In the genomic region with DNA sequence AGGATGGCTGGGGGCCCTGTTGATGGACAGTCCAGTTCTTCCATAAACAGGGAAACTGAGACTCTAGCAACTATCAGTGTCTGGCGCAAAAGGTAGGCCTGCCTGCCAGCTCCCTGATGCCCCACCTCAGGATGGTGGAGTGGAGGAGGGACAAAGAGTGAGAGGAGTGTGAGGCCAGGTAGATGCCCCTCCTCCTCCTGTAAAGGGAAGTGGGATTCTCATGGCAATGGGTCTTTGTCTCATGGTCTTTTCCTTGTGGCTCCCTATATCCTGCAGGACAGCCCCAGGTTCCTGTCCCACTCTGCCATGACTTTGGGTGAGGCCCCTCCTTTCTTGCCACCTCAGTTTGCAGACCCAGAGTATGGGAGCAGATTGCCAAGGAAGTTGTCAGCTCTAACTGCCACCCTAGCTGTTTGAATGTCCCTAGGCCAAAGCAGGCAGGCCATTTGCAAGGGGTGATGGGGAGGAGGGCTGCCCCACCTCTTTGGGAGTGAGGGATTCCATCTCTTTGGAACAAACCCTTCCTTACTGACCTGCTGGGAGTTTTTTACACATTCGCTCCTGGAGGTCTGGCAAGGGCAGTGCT, we compare ENCODE assay signal across 8 cellular contexts. TPM values are rescaled to one million over a fixed set of nuclear protein-coding genes. Genes with fewer than 3 reads are reported as not detected.
DNase-seq lines count a peak whose midpoint lies in the region; ATAC-seq lines count a peak whose summit lies in the region.

No MANE protein-coding gene starts in this region.

- H3K9ac ChIP-seq in BLaER1 (peak overlapping the region; percentile 73; the same call in 1 of the 2 replicates), duodenal mucosa (ENCODE audit: low read depth in 1 of 2, low read length in 2 of 2) (no peak overlapping the region)

- ATAC-seq in GM19328 (IDR thresholded peaks at IDR 0.05; ENCODE audit: unreplicated experiment): peak; percentile 11
- ATAC-seq in HG03342 (IDR thresholded peaks at IDR 0.05; ENCODE audit: unreplicated experiment): peak; percentile 11

- H3K27ac ChIP-seq in BLaER1 (peak overlapping the region; percentile 91), duodenal mucosa (ENCODE audit: low read depth, low read length) (peak overlapping the region; percentile 46)

- peak overlapping the region; percentile 79 for H3K4me2 ChIP-seq in BLaER1

- H3K9me3 ChIP-seq in BLaER1 (no peaks in the 10 kb centered on the region), duodenal mucosa (ENCODE audit: control insufficient read depth in 1 of 2, low read length in 2 of 2) (no peaks in the 10 kb centered on the region)

- H3K4me1 ChIP-seq in BLaER1 (peaks cover 77% of the 10 kb centered on the region), duodenal mucosa (ENCODE audit: control insufficient read depth in 1 of 2, insufficient read depth in 2 of 2, low read length in 2 of 2) (peaks cover 23 to 33% of the 10 kb centered on the region in 2 donors)

- H3K4me3 ChIP-seq in BLaER1 (no peak overlapping the region; the same call in 1 of the 2 replicates), duodenal mucosa (ENCODE audit: low read depth in 1 of 2, low read length in 2 of 2) (no peak overlapping the region)

- H3K36me3 ChIP-seq in BLaER1 (peaks cover 15% of the 10 kb centered on the region; the same call in 1 of the 2 replicates), duodenal mucosa (ENCODE audit: control insufficient read depth in 1 of 2, insufficient read depth in 2 of 2, low read length in 2 of 2) (peaks cover 0 to 5% of the 10 kb centered on the region in 2 donors)

- H4K20me1 ChIP-seq in BLaER1: peaks cover 8% of the 10 kb centered on the region; the same call in 1 of the 2 replicates

- H3K27me3 ChIP-seq in BLaER1: no peaks in the 10 kb centered on the region
- H3K27me3 ChIP-seq in duodenal mucosa (ENCODE audit: control insufficient read depth in 1 of 2, insufficient read depth in 2 of 2, low read length in 2 of 2): no peaks in the 10 kb centered on the region

- DNase-seq in H4 (ENCODE audit: low spot score): no peak
- DNase-seq in cerebellar cortex (ENCODE audit: low spot score): no peak
- DNase-seq in NCI-H1092 treated with DMSO at 0.1 percent for 48 hours (lab: John Stamatoyannopoulos, UW): no peak
- no peak for DNase-seq in RKO (ENCODE audit: low spot score)

RNA-seq across cellular contexts. Expression of a gene that starts 2.8 kb away (rescaled TPM):
- total RNA-seq in H4 (2014; rRNA removed; shearing (Covaris generic)): 0.60 TPM in 2 replicates

RNA-seq across cellular contexts. Expression of a gene that starts 25.7 kb away (rescaled TPM):
- 2.4 and 8.3 TPM in 2 replicates for total RNA-seq in H4 (2014; rRNA removed; shearing (Covaris generic))

RNA-seq across cellular contexts. Expression of a gene that starts 34.8 kb away (rescaled TPM):
- 29.0 and 33.7 TPM in 2 replicates for total RNA-seq in H4 (2014; rRNA removed; shearing (Covaris generic))
